In genomic region chr18:33761363-33761762, GRCh38 we compare ENCODE assay signal across 9 cellular contexts.
DNase-seq lines count a peak whose midpoint lies in the region; ATAC-seq and TF ChIP-seq lines count a peak whose summit lies in the region.
"Had no signal": no experiment of that assay in that cellular context is flagged by ENCODE, and none has a peak within 500 bp of the region (broad histone marks: within the 10 kb centered on the region; RNA-seq: fewer than 3 reads in every experiment).

No MANE protein-coding gene starts in this region.

- ATAC-seq in Right ventricle myocardium inferior (no peak), PC-3 (peak; percentile 75), foreskin keratinocyte (peak; percentile 57), GM19035 (IDR thresholded peaks at IDR 0.05; ENCODE audit: unreplicated experiment) (no peak), GM21515 (IDR thresholded peaks at IDR 0.05; ENCODE audit: unreplicated experiment) (no peak)

- H3K79me2 ChIP-seq in PC-3 (ENCODE audit: low read length), result no peaks in the 10 kb centered on the region

- H3K27ac ChIP-seq in cardiac muscle cell (no peak overlapping the region), PC-3 (ENCODE audit: low read length) (no peak overlapping the region), foreskin keratinocyte (no peak overlapping the region), prostate gland (no peak overlapping the region)
- H3K27ac ChIP-seq: SJSA1 had no signal

- H3K4me3 ChIP-seq in cardiac muscle cell, result no peak overlapping the region
- no peak overlapping the region for H3K4me3 ChIP-seq in PC-3 (ENCODE audit: low read length)
- H3K4me3 ChIP-seq in prostate gland, result no peak overlapping the region
- H3K4me3 ChIP-seq: SJSA1 had no signal

- H2AFZ ChIP-seq in PC-3 (ENCODE audit: low read length), result no peak overlapping the region

- no peaks in the 10 kb centered on the region for H3K36me3 ChIP-seq in cardiac muscle cell
- no peaks in the 10 kb centered on the region for H3K36me3 ChIP-seq in PC-3 (ENCODE audit: low read depth, low read length)
- H3K36me3 ChIP-seq in prostate gland, result no peaks in the 10 kb centered on the region
- H3K36me3 ChIP-seq: SJSA1 had no signal

- TF ChIP-seq POLR2A in prostate gland (IDR thresholded peaks at IDR 0.05), result no peak

- H3K4me2 ChIP-seq in PC-3 (ENCODE audit: low read length), result no peak overlapping the region

- peaks cover under 1% of the 10 kb centered on the region for H3K4me1 ChIP-seq in cardiac muscle cell (ENCODE audit: low read depth)
- 0 out of 2 replicates have a peak, but pooled peaks cover 4% of the 10 kb centered on the region for H3K4me1 ChIP-seq in PC-3 (ENCODE audit: insufficient read depth, low read length)
- H3K4me1 ChIP-seq in foreskin keratinocyte, result peaks cover 6% of the 10 kb centered on the region
- no peaks in the 10 kb centered on the region for H3K4me1 ChIP-seq in prostate gland (replicated peaks)
- H3K4me1 ChIP-seq: SJSA1 had no signal

- peak; percentile 37 to 40 for DNase-seq in cardiac muscle cell (ENCODE audit: low read depth in 1 of 2, low spot score in 1 of 2)
- DNase-seq in Right ventricle myocardium inferior (ENCODE audit: missing footprints), result no peak
- DNase-seq in PC-3, result peak; percentile 4
- peak in 1 of 2 donors; percentile 12 for DNase-seq in foreskin keratinocyte
- DNase-seq in prostate gland (ENCODE audit: low spot score), result no peak
- DNase-seq in activated CD8-positive, alpha-beta memory T cell treated with anti-CD3 and anti-CD28 coated beads, Interleukin-2, amount 50 U/mL, for 48 hours, result no peak

- no peaks in the 10 kb centered on the region for H3F3A ChIP-seq in PC-3 (ENCODE audit: low read length, unreplicated experiment)

- TF ChIP-seq CTCF in cardiac muscle cell (IDR thresholded peaks at IDR 0.05; ENCODE audit: low read depth, low read length) (peak; percentile 26), PC-3 (conservative IDR thresholded peaks at IDR 0.05; ENCODE audit: low read depth, low read length) (peak; percentile 40), foreskin keratinocyte (conservative IDR thresholded peaks at IDR 0.05) (peak; percentile 57), prostate gland (IDR thresholded peaks at IDR 0.05) (peak in 2 of 4 experiments; percentile 41 to 46)

- POLR2A ChIA-PET in PC-3 (lab: Charles Lee; ENCODE audit: unreplicated experiment), result no interaction called here

- no peak overlapping the region for H3K9ac ChIP-seq in PC-3 (ENCODE audit: low read length)

- CTCF ChIA-PET in PC-3 (lab: Charles Lee), result interaction anchor here (1.2 kb wide), 1 partner anchor 529 kb away, joined by 16 read pairs; no protein-coding TSS in a partner anchor

- no peaks in the 10 kb centered on the region for H4K20me1 ChIP-seq in PC-3 (ENCODE audit: low read length)

- intact Hi-C loops in Right ventricle myocardium inferior (cut with DNase I) (loop anchor here (5.0 kb wide), 2 partner anchors 319 to 529 kb away; partner anchors contain the start of gene CCDC178), PC-3 (cut with micrococcal nuclease) (loop anchor here (2.0 kb wide), 1 partner anchor 529 kb away; no protein-coding TSS in a partner anchor), prostate gland (cut with DNase I) (loop anchor here (5.0 kb wide), 1 partner anchor 529 kb away; no protein-coding TSS in a partner anchor)

- no peaks in the 10 kb centered on the region for H3K9me3 ChIP-seq in cardiac muscle cell (ENCODE audit: low read depth)
- H3K9me3 ChIP-seq in PC-3 (ENCODE audit: low read length), result no peaks in the 10 kb centered on the region
- H3K9me3 ChIP-seq in prostate gland, result no peaks in the 10 kb centered on the region
- H3K9me3 ChIP-seq: SJSA1 had no signal

- H3K27me3 ChIP-seq in cardiac muscle cell (no peaks in the 10 kb centered on the region), PC-3 (ENCODE audit: low read length) (no peaks in the 10 kb centered on the region), foreskin keratinocyte (peaks cover 2% of the 10 kb centered on the region), prostate gland (replicated peaks; ENCODE audit: insufficient read depth) (no peaks in the 10 kb centered on the region)
- H3K27me3 ChIP-seq: SJSA1 had no signal

- no TSS peak for BruUV-seq in PC-3 (replicated peaks; lab: Mats Ljungman, UMichigan)

- no peaks in the 10 kb centered on the region for H3K9me2 ChIP-seq in PC-3 (replicated peaks; ENCODE audit: low read length)

Comparison
In these comparisons a context has a peak if more than half of its experiments do, and no peak if none do; other contexts are left out.
1. DNase-seq: peak in cardiac muscle cell (2 of 2) and PC-3 (single experiment); none in Right ventricle myocardium inferior (single experiment), prostate gland (single experiment) and activated CD8-positive, alpha-beta memory T cell treated with anti-CD3 and anti-CD28 coated beads, Interleukin-2, amount 50 U/mL, for 48 hours (single experiment).
2. ATAC-seq: peak in PC-3 (single experiment) and foreskin keratinocyte (single experiment); none in Right ventricle myocardium inferior (single experiment), GM19035 (single experiment) and GM21515 (single experiment).